ENCODE assay signal across 12 cellular contexts in genomic region chr5:113140837-113141661, GRCh38.
DNase-seq lines count a peak whose midpoint lies in the region; ATAC-seq and TF ChIP-seq lines count a peak whose summit lies in the region.
"Had no signal": no experiment of that assay in that cellular context is flagged by ENCODE, and none has a peak within 500 bp of the region (broad histone marks: within the 10 kb centered on the region; RNA-seq: fewer than 3 reads in every experiment).

No MANE protein-coding gene starts in this region.

- BruUV-seq in Calu3 (replicated peaks; lab: Mats Ljungman, UMichigan) = no TSS peak

- peak; percentile 69 for DNase-seq in AG04450 (ENCODE audit: low read depth, low spot score)
- peak; percentile 38 for DNase-seq in MG63
- DNase-seq in medulla oblongata (ENCODE audit: extremely low spot score) = peak; percentile 62
- DNase-seq in NCI-H146 (lab: John Stamatoyannopoulos, UW) = no peak
- DNase-seq in SKM-1 treated with dmso at 0.1 percent for 144 hours (lab: John Stamatoyannopoulos, UW; ENCODE audit: unreplicated experiment) = no peak
- no peak for DNase-seq in Calu3
- DNase-seq: activated gamma-delta T cell, NCI-H510A had no signal

- no peaks in the 10 kb centered on the region for H3K4me1 Mint-ChIP-seq in Calu3 (ENCODE audit: low read depth, unreplicated experiment)

- no peaks in the 10 kb centered on the region for H3K27me3 Mint-ChIP-seq in Calu3 (ENCODE audit: unreplicated experiment)

- H3K36me3 Mint-ChIP-seq in Calu3 (ENCODE audit: insufficient read depth, unreplicated experiment) = no peaks in the 10 kb centered on the region

- no peak overlapping the region for H3K27ac Mint-ChIP-seq in Calu3 (ENCODE audit: unreplicated experiment)

- H3K27me3 ChIP-seq in AG04450 (ENCODE audit: control insufficient read depth, insufficient read depth, low read length) (no peaks in the 10 kb centered on the region), MG63 (no peaks in the 10 kb centered on the region; the same call in 1 of the 2 replicates)
- H3K27me3 ChIP-seq: BLaER1 treated with 17β-estradiol and CSF1 and Interleukin-3, amounts not matched to agents 10 nM and 100 nM had no signal

- H3K36me3 ChIP-seq in MG63 = no peaks in the 10 kb centered on the region
- H3K36me3 ChIP-seq: BLaER1 treated with 17β-estradiol and CSF1 and Interleukin-3, amounts not matched to agents 10 nM and 100 nM had no signal

- intact Hi-C loops in Calu3 (cut with micrococcal nuclease; ENCODE audit: unreplicated experiment) = no loop called here

- H3K27ac ChIP-seq in AG04450 (ENCODE audit: low read depth, low read length) = peak overlapping the region; percentile 82
- H3K27ac ChIP-seq: BLaER1 treated with 17β-estradiol and CSF1 and Interleukin-3, amounts not matched to agents 10 nM and 100 nM had no signal

- H3K4me3 ChIP-seq in AG04450 (ENCODE audit: low read depth, low read length) (no peak overlapping the region), MG63 (no peak overlapping the region)
- H3K4me3 ChIP-seq: BLaER1 treated with 17β-estradiol and CSF1 and Interleukin-3, amounts not matched to agents 10 nM and 100 nM had no signal

- POLR2A ChIA-PET in AG04450 (lab: Yijun Ruan, JAX) = interaction anchor here (1.2 kb wide), 1 partner anchor 25 kb away, joined by 4 read pairs; no protein-coding TSS in a partner anchor

- no peaks in the 10 kb centered on the region for H3K9me3 Mint-ChIP-seq in Calu3 (ENCODE audit: low read depth, unreplicated experiment)

- H3K4me3 Mint-ChIP-seq in Calu3 (ENCODE audit: low read depth, unreplicated experiment) = no peak overlapping the region

- H3K9me3 ChIP-seq in AG04450 (ENCODE audit: control insufficient read depth, insufficient read depth, low read length) = no peaks in the 10 kb centered on the region
- H3K9me3 ChIP-seq in MG63 = no peaks in the 10 kb centered on the region

- peak; percentile 47 for ATAC-seq in esophagus mucosa
- no peak for ATAC-seq in HG03280 (IDR thresholded peaks at IDR 0.05; ENCODE audit: unreplicated experiment)
- ATAC-seq: HCT116 had no signal

- no peak for TF ChIP-seq CTCF in AG04450 (IDR thresholded peaks at IDR 0.05; ENCODE audit: low read depth, low read length)
- no peak for TF ChIP-seq CTCF in Calu3 (IDR thresholded peaks at IDR 0.05; ENCODE audit: unreplicated experiment)

- CTCF ChIA-PET in AG04450 (lab: Charles Lee) (interaction anchor here (1.1 to 1.5 kb wide), 2 partner anchors 26 to 145 kb away, joined by 3 to 6 read pairs; no protein-coding TSS in a partner anchor), Calu3 (lab: Charles Lee) (no interaction called here)

Comparison
In these comparisons a context has a peak if more than half of its experiments do, and no peak if none do; other contexts are left out.
1. DNase-seq: peak in AG04450 (single experiment), MG63 (single experiment) and medulla oblongata (single experiment); none in NCI-H146 (single experiment), SKM-1 treated with dmso at 0.1 percent for 144 hours (single experiment) and Calu3 (single experiment).